Comparison of ENCODE assay signal across 17 cellular contexts in genomic region chr7:417625-417889, GRCh38.
DNase-seq lines count a peak whose midpoint lies in the region; ATAC-seq and TF ChIP-seq lines count a peak whose summit lies in the region.
"Had no signal": no experiment of that assay in that cellular context is flagged by ENCODE, and none has a peak within 500 bp of the region (broad histone marks: within the 10 kb centered on the region; RNA-seq: fewer than 3 reads in every experiment).

No MANE protein-coding gene starts in this region.

- TF ChIP-seq EP300 in sigmoid colon (IDR thresholded peaks at IDR 0.05), result no peak

- peaks cover 4 to 12% (median 6%) of the 10 kb centered on the region in 4 donors for H3K9me3 ChIP-seq in sigmoid colon
- H3K9me3 ChIP-seq: BE2C had no signal

- intact Hi-C loops in Right ventricle myocardium superior (cut with DNase I), result no loop called here
- intact Hi-C loops in left cardiac atrium (cut with DNase I), result no loop called here
- intact Hi-C loops in sigmoid colon (cut with DNase I), result no loop called here

- H3K36me3 Mint-ChIP-seq in chondrocyte (ENCODE audit: low read depth), result peaks cover 2% of the 10 kb centered on the region
- no peaks in the 10 kb centered on the region for H3K36me3 Mint-ChIP-seq in type B pancreatic cell
- H3K36me3 Mint-ChIP-seq: CD4-positive, alpha-beta memory T cell had no signal

- H3K4me1 Mint-ChIP-seq in chondrocyte (ENCODE audit: low read depth) (no peaks in the 10 kb centered on the region), type B pancreatic cell (ENCODE audit: unreplicated experiment) (no peaks in the 10 kb centered on the region)

- no peaks in the 10 kb centered on the region for H3K4me1 ChIP-seq in sigmoid colon
- H3K4me1 ChIP-seq: BE2C had no signal

- WGBS in sigmoid colon, 2 donors, result 96 to 98% methylated on average over 5 of the region's 5 CpGs

- H3K4me3 Mint-ChIP-seq in chondrocyte (ENCODE audit: unreplicated experiment) (no peak overlapping the region), type B pancreatic cell (no peak overlapping the region)
- H3K4me3 Mint-ChIP-seq: CD4-positive, alpha-beta memory T cell; GM23338 had no signal

- H3K27me3 ChIP-seq in sigmoid colon, result no peaks in the 10 kb centered on the region
- H3K27me3 ChIP-seq: BE2C had no signal

- no peak overlapping the region for H3K27ac Mint-ChIP-seq in chondrocyte (ENCODE audit: unreplicated experiment)
- no peak overlapping the region for H3K27ac Mint-ChIP-seq in type B pancreatic cell
- H3K27ac Mint-ChIP-seq: CD4-positive, alpha-beta memory T cell; GM23338 had no signal

- H3K27me3 Mint-ChIP-seq in chondrocyte (ENCODE audit: low read depth) (peaks cover 3% of the 10 kb centered on the region), type B pancreatic cell (no peaks in the 10 kb centered on the region)
- H3K27me3 Mint-ChIP-seq: CD4-positive, alpha-beta memory T cell had no signal

- DNase-seq in Right ventricle myocardium superior, result peak; percentile 26
- no peak for DNase-seq in left cardiac atrium
- peak; percentile 43 for DNase-seq in chondrocyte (ENCODE audit: low spot score)
- DNase-seq in sigmoid colon, result peak; percentile 36
- no peak for DNase-seq in type B pancreatic cell (ENCODE audit: extremely low spot score, unreplicated experiment)
- no peak for DNase-seq in SK-N-DZ (ENCODE audit: low spot score)
- DNase-seq: ACHN; BE2C; C1 segment of cervical spinal cord; CD4-positive, alpha-beta memory T cell; DMS153; DMS79; GDM1; HCEC 1CT; IMR-90 had no signal

- no peak overlapping the region for H3K4me3 ChIP-seq in sigmoid colon
- H3K4me3 ChIP-seq: GM23338 had no signal

- TF ChIP-seq POLR2A in sigmoid colon (IDR thresholded peaks at IDR 0.05), result no peak

- ATAC-seq in Right ventricle myocardium superior (ENCODE audit: poor library complexity) (no peak), left cardiac atrium (no peak)
- ATAC-seq: GM23338 had no signal

- TF ChIP-seq CTCF in chondrocyte (IDR thresholded peaks at IDR 0.05), result no peak
- no peak for TF ChIP-seq CTCF in sigmoid colon (IDR thresholded peaks at IDR 0.05)
- TF ChIP-seq CTCF in type B pancreatic cell (conservative IDR thresholded peaks at IDR 0.05), result no peak

- no peak overlapping the region for H3K27ac ChIP-seq in sigmoid colon
- H3K27ac ChIP-seq: HL-60 had no signal

- H3K36me3 ChIP-seq in sigmoid colon, result no peaks in the 10 kb centered on the region
- H3K36me3 ChIP-seq: BE2C had no signal

- H3K9me3 Mint-ChIP-seq in chondrocyte (ENCODE audit: low read depth) (peaks cover 10% of the 10 kb centered on the region), type B pancreatic cell (peaks cover 4% of the 10 kb centered on the region)

Comparison
In these comparisons a context has a peak if more than half of its experiments do, and no peak if none do; other contexts are left out.
1. DNase-seq: peak in Right ventricle myocardium superior (single experiment), chondrocyte (single experiment) and sigmoid colon (single experiment); none in left cardiac atrium (single experiment), type B pancreatic cell (single experiment) and SK-N-DZ (single experiment).